ENCODE assay signal across 9 cellular contexts in genomic region chr2:16281451-16282330, GRCh38.
DNase-seq lines count a peak whose midpoint lies in the region; ATAC-seq lines count a peak whose summit lies in the region.
"Had no signal": no experiment of that assay in that cellular context is flagged by ENCODE, and none has a peak within 500 bp of the region (broad histone marks: within the 10 kb centered on the region; RNA-seq: fewer than 3 reads in every experiment).

No MANE protein-coding gene starts in this region.

- no peak overlapping the region for H3K4me3 Mint-ChIP-seq in stimulated activated naive CD8-positive, alpha-beta T cell treated with anti-CD3 and anti-CD28 coated beads, Interleukin-15, amount 100 ng/mL, for 72 hours

- ATAC-seq in stimulated activated naive CD8-positive, alpha-beta T cell treated with anti-CD3 and anti-CD28 coated beads, Interleukin-15, amount 100 ng/mL, for 72 hours, result peak; percentile 44
- ATAC-seq in stimulated activated naive CD8-positive, alpha-beta T cell treated with anti-CD3 and anti-CD28 coated beads, Interleukin-15, Interleukin-2, amounts not matched to agents 100 U/mL and 50 U/mL, for 24 hours, result no peak
- ATAC-seq in HG03045 (IDR thresholded peaks at IDR 0.05; ENCODE audit: unreplicated experiment), result no peak

- H3K9me3 Mint-ChIP-seq in stimulated activated naive CD8-positive, alpha-beta T cell treated with anti-CD3 and anti-CD28 coated beads, Interleukin-15, amount 100 ng/mL, for 72 hours, result no peaks in the 10 kb centered on the region

- no peaks in the 10 kb centered on the region for H3K4me1 Mint-ChIP-seq in stimulated activated naive CD8-positive, alpha-beta T cell treated with anti-CD3 and anti-CD28 coated beads, Interleukin-15, amount 100 ng/mL, for 72 hours
- H3K4me1 Mint-ChIP-seq: naive B cell had no signal

- no peak overlapping the region for H3K27ac Mint-ChIP-seq in stimulated activated naive CD8-positive, alpha-beta T cell treated with anti-CD3 and anti-CD28 coated beads, Interleukin-15, amount 100 ng/mL, for 72 hours

- DNase-seq in stimulated activated naive CD8-positive, alpha-beta T cell treated with anti-CD3 and anti-CD28 coated beads, Interleukin-15, amount 100 ng/mL, for 72 hours, result no peak
- no peak for DNase-seq in stimulated activated naive CD8-positive, alpha-beta T cell treated with anti-CD3 and anti-CD28 coated beads, Interleukin-15, Interleukin-2, amounts not matched to agents 100 U/mL and 50 U/mL, for 24 hours
- peak; percentile 41 for DNase-seq in HT1080 (ENCODE audit: low read depth)
- peak; percentile 37 for DNase-seq in SKM-1 (lab: John Stamatoyannopoulos, UW; ENCODE audit: unreplicated experiment)
- peak; percentile 23 to 79 for DNase-seq in hippocampal formation (lab: John Stamatoyannopoulos, UW)
- peak; percentile 79 for DNase-seq in superior temporal gyrus (ENCODE audit: extremely low spot score)
- DNase-seq in activated T-cell treated with anti-CD3 and anti-CD28 coated beads for 4 hours, result no peak
- DNase-seq: naive B cell had no signal

- H3K27me3 Mint-ChIP-seq in stimulated activated naive CD8-positive, alpha-beta T cell treated with anti-CD3 and anti-CD28 coated beads, Interleukin-15, amount 100 ng/mL, for 72 hours, result peaks cover 10% of the 10 kb centered on the region

Comparison
In these comparisons a context has a peak if more than half of its experiments do, and no peak if none do; other contexts are left out.
1. DNase-seq: peak in HT1080 (single experiment), SKM-1 (single experiment), hippocampal formation (2 of 2) and superior temporal gyrus (single experiment); none in stimulated activated naive CD8-positive, alpha-beta T cell treated with anti-CD3 and anti-CD28 coated beads, Interleukin-15, amount 100 ng/mL, for 72 hours (0 of 2), stimulated activated naive CD8-positive, alpha-beta T cell treated with anti-CD3 and anti-CD28 coated beads, Interleukin-15, Interleukin-2, amounts not matched to agents 100 U/mL and 50 U/mL, for 24 hours (single experiment) and activated T-cell treated with anti-CD3 and anti-CD28 coated beads for 4 hours (single experiment).